In genomic region chr4:79042079-79042674, GRCh38 we compare ENCODE assay signal across 8 cellular contexts.
DNase-seq lines count a peak whose midpoint lies in the region; ATAC-seq, FAIRE-seq and TF ChIP-seq lines count a peak whose summit lies in the region.

No MANE protein-coding gene starts in this region.

- ATAC-seq in K562 (peak; percentile 84), left lung (peak; percentile 74), HG02610 (IDR thresholded peaks at IDR 0.05; ENCODE audit: unreplicated experiment) (no peak), GM21423 (IDR thresholded peaks at IDR 0.05; ENCODE audit: unreplicated experiment) (no peak)
- no peak for ATAC-seq in CD4-positive, alpha-beta T cell (ENCODE audit: poor library complexity)

- peak; percentile 84 for FAIRE-seq in K562 (lab: Jason Lieb, UNC)

- POLR2A ChIA-PET in K562 (lab: Yijun Ruan, JAX), result no interaction called here
- POLR2A ChIA-PET in CD4-positive, alpha-beta T cell (lab: Charles Lee), result no interaction called here

- H3K9me3 ChIP-seq in K562 (replicated peaks; ENCODE audit: control insufficient read depth, insufficient read depth, low read depth, low read length) (no peaks in the 10 kb centered on the region), left lung (no peaks in the 10 kb centered on the region)
- no peaks in the 10 kb centered on the region for H3K9me3 ChIP-seq in CD4-positive, alpha-beta T cell (ENCODE audit: control insufficient read depth, low read length)

- no peaks in the 10 kb centered on the region for H3K27me3 Mint-ChIP-seq in CD4-positive, alpha-beta T cell

- H3K9me1 ChIP-seq in K562 (ENCODE audit: control insufficient read depth, insufficient read depth, low read length), result no peaks in the 10 kb centered on the region

- no peaks in the 10 kb centered on the region for H3K9me3 Mint-ChIP-seq in CD4-positive, alpha-beta T cell

- peak; percentile 82 to 91 for TF ChIP-seq RAD21 in K562 (CRISPR knock-in tag; conservative IDR thresholded peaks at IDR 0.05 in 1 of 2, IDR thresholded peaks at IDR 0.05 in 1 of 2)

- no peak overlapping the region for H3K4me3 ChIP-seq in K562
- no peak overlapping the region for H3K4me3 ChIP-seq in left lung

- no peak overlapping the region for H3K4me2 ChIP-seq in K562 (ENCODE audit: insufficient read depth, low read length)

- TF ChIP-seq POLR2A in K562 (conservative IDR thresholded peaks at IDR 0.05), result no peak

- no peaks in the 10 kb centered on the region for H3K4me1 Mint-ChIP-seq in CD4-positive, alpha-beta T cell (ENCODE audit: low read depth)

- in situ Hi-C loops in K562 (cut with MboI), result loop anchor here (10.0 kb wide), 1 partner anchor 533 kb away; no protein-coding TSS in a partner anchor

- H2AFZ ChIP-seq in K562 (ENCODE audit: low read depth, low read length), result no peak overlapping the region

- TF ChIP-seq EP300 in K562 (IDR thresholded peaks at IDR 0.05; ENCODE audit: low read length), result no peak

- BruUV-seq in K562 (replicated peaks; lab: Mats Ljungman, UMichigan), result no TSS peak

- intact Hi-C loops in K562 (cut with micrococcal nuclease) (loop anchor here (1.0 to 10.0 kb wide), 9 partner anchors 89 to 1295 kb away; partner anchors contain the start of gene CFAP299), left lung (cut with DNase I) (no loop called here)
- intact Hi-C loops in CD4-positive, alpha-beta T cell (cut with DNase I, micrococcal nuclease), result loop anchor here in 1 of 2 experiments (5.0 kb wide), 1 partner anchor 1175 kb away; no protein-coding TSS in a partner anchor

- H3K36me3 ChIP-seq in K562 (ENCODE audit: control insufficient read depth, insufficient read depth, low read length) (no peaks in the 10 kb centered on the region), left lung (no peaks in the 10 kb centered on the region)

- no peak overlapping the region for H3K27ac Mint-ChIP-seq in CD4-positive, alpha-beta T cell

- 77% methylated on average over 1 of the region's 1 CpG for WGBS in K562 (ENCODE audit: insufficient coverage, low coverage, missing lambda C conversion rate)

- no peaks in the 10 kb centered on the region for H4K20me1 ChIP-seq in K562 (replicated peaks; ENCODE audit: control insufficient read depth, insufficient read depth, low read length)

- H3K4me1 ChIP-seq in K562 (replicated peaks in 1 of 2; ENCODE audit: control insufficient read depth in 2 of 2, insufficient read depth in 2 of 2, low read length in 2 of 2) (peaks cover 0 to 8% of the 10 kb centered on the region in 2 experiments; a peak in 1 of 5 replicates), left lung (no peaks in the 10 kb centered on the region)

- TF ChIP-seq CTCF in GM12873 (IDR thresholded peaks at IDR 0.05; ENCODE audit: insufficient read depth, low read depth, low read length, missing control alignments) (peak; percentile 32), K562 (IDR thresholded peaks at IDR 0.05 in 2 of 3, conservative IDR thresholded peaks at IDR 0.05 in 1 of 3; ENCODE audit: insufficient read depth in 2 of 3, low read depth in 1 of 3, low read length in 3 of 3) (peak; percentile 57 to 75 (median 58); a peak in 4 of 6 replicates), left lung (IDR thresholded peaks at IDR 0.05) (peak in 1 of 2 donors; percentile 43)
- TF ChIP-seq CTCF in CD4-positive, alpha-beta T cell (IDR thresholded peaks at IDR 0.05), result no peak

- no peak overlapping the region for H3K4me3 Mint-ChIP-seq in CD4-positive, alpha-beta T cell

- CTCF ChIA-PET in K562 (lab: Yijun Ruan, JAX; ENCODE audit: low intra/inter-chr PET ratio), result interaction anchor here (0.5 to 1.0 kb wide), 3 partner anchors 137 to 1294 kb away, joined by 3 read pairs; no protein-coding TSS in a partner anchor
- CTCF ChIA-PET in CD4-positive, alpha-beta T cell (lab: Charles Lee), result no interaction called here

- DNase-seq in NCI-H146 treated with DMSO at 0.1 percent for 48 hours (lab: John Stamatoyannopoulos, UW; ENCODE audit: unreplicated experiment) (peak; percentile 40), K562 (ENCODE audit: extremely low read depth in 1 of 4, low spot score in 3 of 4) (peak; percentile 13 to 69 (median 38)), left lung (no peak), NOMO-1 treated with dmso at 0.1 percent for 144 hours (lab: John Stamatoyannopoulos, UW; ENCODE audit: unreplicated experiment) (no peak)
- DNase-seq in CD4-positive, alpha-beta T cell, result no peak

- H3K27ac ChIP-seq in K562 (ENCODE audit: extremely low read depth, low read depth, low read length) (no peak overlapping the region), left lung (no peak overlapping the region)
- H3K27ac ChIP-seq in CD4-positive, alpha-beta T cell (ENCODE audit: low read depth, low read length), result no peak overlapping the region

- H3K79me2 ChIP-seq in K562 (ENCODE audit: control insufficient read depth, insufficient read depth, low read length), result no peaks in the 10 kb centered on the region

- H3K36me3 Mint-ChIP-seq in CD4-positive, alpha-beta T cell (ENCODE audit: low read depth), result no peaks in the 10 kb centered on the region

- no peak overlapping the region for H3K9ac ChIP-seq in K562 (ENCODE audit: insufficient read depth in 1 of 2, low read depth in 2 of 2, low read length in 2 of 2)

- H3K27me3 ChIP-seq in K562 (ENCODE audit: control insufficient read depth in 2 of 2, insufficient read depth in 2 of 2, low read length in 2 of 2) (no peaks in the 10 kb centered on the region), left lung (no peaks in the 10 kb centered on the region)
- H3K27me3 ChIP-seq in CD4-positive, alpha-beta T cell (ENCODE audit: control insufficient read depth, insufficient read depth, low read length), result no peaks in the 10 kb centered on the region

TF ChIP-seq in K562, 482 proteins besides CTCF, POLR2A, EP300 and RAD21 (continues in another document):
- TF ChIP-seq SMC3 (conservative IDR thresholded peaks at IDR 0.05; ENCODE audit: insufficient read depth, low read depth, low read length) (peak; percentile 71), SMAD3 (CRISPR knock-in tag; conservative IDR thresholded peaks at IDR 0.05) (no peak), CEBPG (CRISPR knock-in tag; IDR thresholded peaks at IDR 0.05) (no peak), CEBPG (tag; conservative IDR thresholded peaks at IDR 0.05 in 1 of 2, IDR thresholded peaks at IDR 0.05 in 1 of 2) (no peak), STAG1 (CRISPR knock-in tag; IDR thresholded peaks at IDR 0.05; ENCODE audit: borderline replicate concordance) (no peak; the same call in 1 of the 2 replicates), SOX6 (IDR thresholded peaks at IDR 0.05) (no peak), RCOR1 (IDR thresholded peaks at IDR 0.05; ENCODE audit: borderline replicate concordance in 1 of 2, low read depth in 2 of 2, low read length in 2 of 2) (peak in 1 of 2 experiments; percentile 31; a peak in 1 of 4 replicates), ZNF263 (CRISPR knock-in tag; IDR thresholded peaks at IDR 0.05; ENCODE audit: borderline replicate concordance) (no peak), ZBTB17 (CRISPR knock-in tag; IDR thresholded peaks at IDR 0.05) (no peak), JUND (IDR thresholded peaks at IDR 0.05; ENCODE audit: borderline replicate concordance, low read depth, low read length) (peak; percentile 11; the same call in 1 of the 2 replicates), JUND (tag; IDR thresholded peaks at IDR 0.05; ENCODE audit: borderline replicate concordance, low read depth, low read length) (no peak), MAZ (CRISPR knock-in tag; conservative IDR thresholded peaks at IDR 0.05 in 1 of 2, IDR thresholded peaks at IDR 0.05 in 1 of 2) (peak in 1 of 2 experiments; percentile 36; a peak in 1 of 4 replicates), ZNF133 (CRISPR knock-in tag; IDR thresholded peaks at IDR 0.05) (no peak), ZNF311 (CRISPR knock-in tag; IDR thresholded peaks at IDR 0.05) (no peak), MTF1 (CRISPR knock-in tag; IDR thresholded peaks at IDR 0.05; ENCODE audit: borderline replicate concordance) (no peak), CC2D1A (IDR thresholded peaks at IDR 0.05) (peak; percentile 78), ZNF57 (CRISPR knock-in tag; IDR thresholded peaks at IDR 0.05) (no peak), SMAD1 (IDR thresholded peaks at IDR 0.05; ENCODE audit: low read depth, low read length, partially characterized antibody) (no peak), HDAC2 (IDR thresholded peaks at IDR 0.05) (no peak), ZNF592 (IDR thresholded peaks at IDR 0.05) (0 out of 2 replicates have a peak, but pooled peaks have one; percentile 14), RBFOX2 (IDR thresholded peaks at IDR 0.05; ENCODE audit: low read depth, low read length) (no peak), RBM17 (IDR thresholded peaks at IDR 0.05; ENCODE audit: borderline replicate concordance, low read depth, low read length) (no peak), C11orf30 (IDR thresholded peaks at IDR 0.05; ENCODE audit: low read depth) (no peak), BRCA1 (IDR thresholded peaks at IDR 0.05) (no peak), BRCA1 (CRISPR knock-in tag; IDR thresholded peaks at IDR 0.05) (no peak)

Comparison
In these comparisons a context has a peak if more than half of its experiments do, and no peak if none do; other contexts are left out.
1. DNase-seq: peak in NCI-H146 treated with DMSO at 0.1 percent for 48 hours (single experiment) and K562 (4 of 4); none in left lung (0 of 2), CD4-positive, alpha-beta T cell (0 of 10) and NOMO-1 treated with dmso at 0.1 percent for 144 hours (single experiment).
2. ATAC-seq: peak in K562 (single experiment) and left lung (single experiment); none in HG02610 (single experiment), CD4-positive, alpha-beta T cell (single experiment) and GM21423 (single experiment).